In the genomic region with DNA sequence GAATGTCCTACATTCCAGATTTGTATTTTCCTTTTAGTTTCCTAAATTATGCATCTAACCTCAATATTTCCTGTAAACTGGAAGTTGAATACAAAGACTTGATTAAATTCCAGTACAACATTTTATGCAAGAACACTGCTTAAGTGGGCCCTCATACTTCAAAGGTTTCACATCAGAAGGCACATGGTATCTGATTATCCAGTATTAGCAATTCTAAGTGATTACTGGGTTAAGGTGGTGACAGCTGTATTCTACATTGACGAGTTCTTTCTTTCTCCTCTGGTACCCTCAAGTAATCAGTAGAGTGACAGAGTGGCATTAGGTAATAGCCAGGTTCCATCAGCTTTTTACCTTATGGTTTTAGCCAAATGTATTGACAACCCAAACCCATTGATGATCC, we compare ENCODE assay signal across 21 cellular contexts. TPM values are rescaled to one million over a fixed set of nuclear protein-coding genes. Genes with fewer than 3 reads are reported as not detected.
DNase-seq lines count a peak whose midpoint lies in the region; ATAC-seq, FAIRE-seq and TF ChIP-seq lines count a peak whose summit lies in the region.
"Had no signal": no experiment of that assay in that cellular context is flagged by ENCODE, and none has a peak within 500 bp of the region (broad histone marks: within the 10 kb centered on the region; RNA-seq: fewer than 3 reads in every experiment).

No MANE protein-coding gene starts in this region.

- in situ Hi-C loops in GM13976 (cut with MboI; ENCODE audit: low sequenced_read_pairs, unreplicated experiment): no loop called here

- no peak overlapping the region for H2AFZ ChIP-seq in neural cell (ENCODE audit: low read depth, low read length)

- H4K20me1 ChIP-seq in neural cell (ENCODE audit: insufficient read depth): no peaks in the 10 kb centered on the region
- H4K20me1 ChIP-seq: BLaER1 treated with 17β-estradiol and CSF1 and Interleukin-3, amounts not matched to agents 10 nM and 100 nM had no signal

- H3K79me2 ChIP-seq in neural cell (replicated peaks; ENCODE audit: insufficient read depth, low read length): no peaks in the 10 kb centered on the region

- no peaks in the 10 kb centered on the region for H3F3A ChIP-seq in neural cell (ENCODE audit: insufficient read depth, low read length, poor library complexity, severe bottlenecking)

- H3K9me2 ChIP-seq in neural cell (ENCODE audit: insufficient read depth, low read length): no peaks in the 10 kb centered on the region

- ATAC-seq in HG03175 (IDR thresholded peaks at IDR 0.05; ENCODE audit: unreplicated experiment) (no peak), HG02938 (IDR thresholded peaks at IDR 0.05; ENCODE audit: unreplicated experiment) (no peak)

- H3K27ac ChIP-seq in SJCRH30: peak overlapping the region; percentile 29; the same call in 1 of the 2 replicates
- H3K27ac ChIP-seq in neural cell (ENCODE audit: low read length): peak overlapping the region; percentile 42
- H3K27ac ChIP-seq: BLaER1 treated with 17β-estradiol and CSF1 and Interleukin-3, amounts not matched to agents 10 nM and 100 nM; HL-60 had no signal

- no peak overlapping the region for H3K4me3 ChIP-seq in SJCRH30
- H3K4me3 ChIP-seq in neural cell (ENCODE audit: low read length): no peak overlapping the region
- H3K4me3 ChIP-seq: BLaER1 treated with 17β-estradiol and CSF1 and Interleukin-3, amounts not matched to agents 10 nM and 100 nM had no signal

- H3K4me1 ChIP-seq in SJCRH30: peaks cover 24% of the 10 kb centered on the region
- H3K4me1 ChIP-seq: BLaER1 treated with 17β-estradiol and CSF1 and Interleukin-3, amounts not matched to agents 10 nM and 100 nM had no signal

- TF ChIP-seq CTCF in neural cell (IDR thresholded peaks at IDR 0.05; ENCODE audit: poor library complexity, severe bottlenecking) (no peak), GM13976 (IDR thresholded peaks at IDR 0.05; ENCODE audit: borderline replicate concordance, control extremely low read depth, extremely low read depth, insufficient read depth, missing control alignments) (no peak)

- no peak overlapping the region for H3K4me2 ChIP-seq in neural cell (ENCODE audit: low read length)
- H3K4me2 ChIP-seq: BLaER1 treated with 17β-estradiol and CSF1 and Interleukin-3, amounts not matched to agents 10 nM and 100 nM had no signal

- H3K27me3 ChIP-seq in SJCRH30 (no peaks in the 10 kb centered on the region), neural cell (ENCODE audit: insufficient read depth, low read depth, low read length) (no peaks in the 10 kb centered on the region)
- H3K27me3 ChIP-seq: BLaER1 treated with 17β-estradiol and CSF1 and Interleukin-3, amounts not matched to agents 10 nM and 100 nM had no signal

- peak; percentile 76 for FAIRE-seq in G401.6 (lab: Jason Lieb, UNC)
- FAIRE-seq: GM12891, GM18507 had no signal

- H3K9me3 ChIP-seq in SJCRH30 (replicated peaks) (no peaks in the 10 kb centered on the region), neural cell (ENCODE audit: low read length) (no peaks in the 10 kb centered on the region)
- H3K9me3 ChIP-seq: BLaER1 treated with 17β-estradiol and CSF1 and Interleukin-3, amounts not matched to agents 10 nM and 100 nM had no signal

- no peak for TF ChIP-seq RAD21 in neural cell (conservative IDR thresholded peaks at IDR 0.05)

- DNase-seq in SJCRH30 (no peak), kidney tubule cell (ENCODE audit: low spot score) (peak; percentile 56), Ammon's horn (ENCODE audit: low spot score) (no peak), GM13976 (ENCODE audit: low spot score) (no peak)
- DNase-seq: 8988T; CD8-positive, alpha-beta memory T cell; COR-L47; DMS 273 treated with DMSO at 0.1 percent for 48 hours; DMS53; DND-41; GOT3; H9 had no signal

- H3K9ac ChIP-seq in neural cell (ENCODE audit: low read length): no peak overlapping the region
- H3K9ac ChIP-seq: BLaER1 treated with 17β-estradiol and CSF1 and Interleukin-3, amounts not matched to agents 10 nM and 100 nM had no signal

- peaks cover 16% of the 10 kb centered on the region for H3K36me3 ChIP-seq in SJCRH30
- H3K36me3 ChIP-seq in neural cell (ENCODE audit: insufficient read depth, low read length): no peaks in the 10 kb centered on the region

- TF ChIP-seq EP300 in neural cell (conservative IDR thresholded peaks at IDR 0.05; ENCODE audit: poor library complexity, severe bottlenecking): peak; percentile 34

TF ChIP-seq in neural cell, 6 proteins besides CTCF, POLR2A, EP300 and RAD21:
- TF ChIP-seq POLR2AphosphoS5 (IDR thresholded peaks at IDR 0.05): no peak
- TF ChIP-seq MXI1 (conservative IDR thresholded peaks at IDR 0.05; ENCODE audit: poor library complexity, severe bottlenecking): no peak
- TF ChIP-seq TAF1 (IDR thresholded peaks at IDR 0.05; ENCODE audit: low read depth): no peak

RNA-seq across cellular contexts. Expression of gene BIVM, which starts 18.3 kb away (rescaled TPM):
- total RNA-seq in SJCRH30 (2014; rRNA removed; shearing (Covaris generic)): 10.6 and 12.5 TPM in 2 replicates
- 57.7 and 60.7 TPM in 2 replicates for polyA plus RNA-seq in neural cell
- 48.7 and 49.9 TPM in 2 replicates for polyA minus RNA-seq in neural cell

RNA-seq across cellular contexts. Expression of gene POGLUT2, which starts 18.5 kb away (rescaled TPM):
- 31.3 and 32.2 TPM in 2 replicates for total RNA-seq in SJCRH30 (2014; rRNA removed; shearing (Covaris generic))
- polyA plus RNA-seq in neural cell: 31.7 and 51.7 TPM in 2 replicates
- 14.9 and 21.3 TPM in 2 replicates for polyA minus RNA-seq in neural cell
- total RNA-seq: B cell had no signal

RNA-seq across cellular contexts. Expression of gene ERCC5, which starts 28.6 kb away (rescaled TPM):
- total RNA-seq in SJCRH30 (2014; rRNA removed; shearing (Covaris generic)): 24.5 and 28.4 TPM in 2 replicates
- 43.1 and 67.5 TPM in 2 replicates for polyA plus RNA-seq in neural cell
- polyA minus RNA-seq in neural cell: 86.2 and 112 TPM in 2 replicates

RNA-seq across cellular contexts. Expression of gene TEX30, which starts 43.7 kb away (rescaled TPM):
- total RNA-seq in SJCRH30 (2014; rRNA removed; shearing (Covaris generic)): 18.8 and 20.1 TPM in 2 replicates
- polyA plus RNA-seq in neural cell: 16.4 and 29.9 TPM in 2 replicates
- 11.0 and 13.5 TPM in 2 replicates for polyA minus RNA-seq in neural cell
